Comparison of ENCODE assay signal across 8 cellular contexts in genomic region chr21:41878831-41879189, GRCh38. TPM values are rescaled to one million over a fixed set of nuclear protein-coding genes. Genes with fewer than 3 reads are reported as not detected.
DNase-seq lines count a peak whose midpoint lies in the region; ATAC-seq and TF ChIP-seq lines count a peak whose summit lies in the region.

No MANE protein-coding gene starts in this region.

- no CpG with 5 or more reads among the region's 65 CpGs for WGBS in iPS DF 6.9 (ENCODE audit: insufficient coverage, insufficient read length)

- TF ChIP-seq CTCF in GM10266 (IDR thresholded peaks at IDR 0.05; ENCODE audit: control insufficient read depth, insufficient read depth, low read depth, missing control alignments) (no peak), HFF-Myc (IDR thresholded peaks at IDR 0.05; ENCODE audit: low read depth, low read length, missing control alignments) (no peak), astrocyte of the cerebellum (IDR thresholded peaks at IDR 0.05; ENCODE audit: low read depth, low read length, missing control alignments) (no peak)

- ATAC-seq in HG03469 (IDR thresholded peaks at IDR 0.05; ENCODE audit: unreplicated experiment), result no peak

- no peaks in the 10 kb centered on the region for H3K27me3 ChIP-seq in iPS DF 6.9 (ENCODE audit: control insufficient read depth, insufficient read depth, low read length)
- no peaks in the 10 kb centered on the region for H3K27me3 ChIP-seq in skeletal muscle satellite cell (ENCODE audit: control insufficient read depth, insufficient read depth, low read length)

- peak overlapping the region; percentile 89 for H3K9ac ChIP-seq in skeletal muscle satellite cell (ENCODE audit: low read depth, low read length)

- peak; percentile 93 for DNase-seq in GM10266 (ENCODE audit: extremely low spot score)
- DNase-seq in HFF-Myc (ENCODE audit: extremely low read depth, low read depth), result peak; percentile 30
- DNase-seq in NCI-H1048 (lab: John Stamatoyannopoulos, UW), result peak; percentile 62
- DNase-seq in T-helper 9 cell, result peak; percentile 73
- DNase-seq in astrocyte of the cerebellum (ENCODE audit: low read depth), result peak; percentile 57
- DNase-seq in iPS DF 6.9 (ENCODE audit: low read depth, low spot score), result no peak

- no peaks in the 10 kb centered on the region for H3K4me1 ChIP-seq in iPS DF 6.9 (ENCODE audit: control insufficient read depth, insufficient read depth, low read length)
- peaks cover 15% of the 10 kb centered on the region for H3K4me1 ChIP-seq in skeletal muscle satellite cell (ENCODE audit: control insufficient read depth, insufficient read depth, low read length)

- no peaks in the 10 kb centered on the region for H3K9me3 ChIP-seq in iPS DF 6.9 (ENCODE audit: control insufficient read depth, insufficient read depth, low read length)
- H3K9me3 ChIP-seq in skeletal muscle satellite cell (replicated peaks; ENCODE audit: low read length), result no peaks in the 10 kb centered on the region

- peak overlapping the region; percentile 92 for H3K4me2 ChIP-seq in skeletal muscle satellite cell (ENCODE audit: low read length)

- H3K36me3 ChIP-seq in iPS DF 6.9 (ENCODE audit: control insufficient read depth, insufficient read depth, low read length) (no peaks in the 10 kb centered on the region), skeletal muscle satellite cell (ENCODE audit: insufficient read depth, low read length) (peaks cover 7% of the 10 kb centered on the region)

- in situ Hi-C loops in astrocyte of the cerebellum (cut with HindIII; ENCODE audit: low sequenced_read_pairs), result no loop called here

- H3K27ac ChIP-seq in iPS DF 6.9 (ENCODE audit: low read length), result no peak overlapping the region

- H3K4me3 ChIP-seq in HFF-Myc (replicated peaks; ENCODE audit: low read depth, low read length), result peak overlapping the region; percentile 88
- H3K4me3 ChIP-seq in astrocyte of the cerebellum (ENCODE audit: low read depth, low read length), result peak overlapping the region; percentile 85
- H3K4me3 ChIP-seq in iPS DF 6.9 (ENCODE audit: low read length), result peak overlapping the region; percentile 81; the same call in 1 of the 2 replicates
- peak overlapping the region; percentile 95 for H3K4me3 ChIP-seq in skeletal muscle satellite cell (ENCODE audit: low read length)

RNA-seq across cellular contexts. Expression of gene PRDM15, which starts 0.3 kb away (rescaled TPM):
- total RNA-seq in skeletal muscle satellite cell (2012; rRNA removed), result 4.6 and 7.9 TPM in 2 replicates
